ENCODE assay signal across 13 cellular contexts in the genomic region with DNA sequence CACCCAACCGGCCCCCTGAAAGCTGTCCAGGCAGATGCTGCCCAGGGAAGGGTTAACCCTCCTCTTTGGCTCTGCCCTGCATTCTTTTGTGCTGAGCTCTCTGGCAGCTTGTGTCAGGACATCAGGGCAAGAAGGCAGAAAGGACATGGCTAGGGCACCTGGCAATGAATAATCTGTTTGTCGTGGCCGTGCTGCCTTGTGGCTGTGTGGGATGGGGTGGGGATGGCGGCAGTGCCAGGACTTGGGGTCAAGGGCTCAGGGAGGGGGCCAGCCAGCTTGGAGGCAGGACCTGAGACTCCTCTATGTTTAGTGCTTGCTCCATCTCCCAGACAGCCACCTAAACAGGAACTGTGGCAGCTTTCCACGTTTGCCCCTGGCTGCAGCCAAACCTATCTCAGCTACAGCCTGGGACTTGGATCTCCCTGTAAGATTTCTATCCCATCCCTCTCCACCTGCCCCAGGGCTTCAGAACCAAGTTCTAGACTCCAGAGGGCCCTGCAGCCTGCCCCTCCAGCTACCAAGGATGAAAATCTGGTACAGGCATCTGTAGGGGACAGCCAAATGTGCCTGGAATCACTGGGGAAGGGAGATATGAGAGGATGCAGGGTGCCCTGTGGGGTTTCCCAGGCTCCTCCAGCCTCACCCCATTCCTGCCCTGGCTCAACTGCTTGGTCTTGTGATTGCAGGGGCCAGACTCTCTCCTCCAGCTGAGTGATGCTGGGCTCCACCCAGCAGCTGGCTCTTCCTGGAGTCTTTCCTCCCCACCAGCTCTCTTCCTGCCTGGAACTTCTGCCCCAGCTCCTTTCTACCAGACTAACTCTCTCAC. TPM values are rescaled to one million over a fixed set of nuclear protein-coding genes. Genes with fewer than 3 reads are reported as not detected.
DNase-seq lines count a peak whose midpoint lies in the region; ATAC-seq and TF ChIP-seq lines count a peak whose summit lies in the region.
"Had no signal": no experiment of that assay in that cellular context is flagged by ENCODE, and none has a peak within 500 bp of the region (broad histone marks: within the 10 kb centered on the region; RNA-seq: fewer than 3 reads in every experiment).

No MANE protein-coding gene starts in this region.

- TF ChIP-seq RAD21 in IMR-90 (IDR thresholded peaks at IDR 0.05; ENCODE audit: low read length), result no peak

- H2AFZ ChIP-seq in IMR-90 (replicated peaks; ENCODE audit: low read length, poor library complexity), result peak overlapping the region; percentile 61

- H3K4me1 ChIP-seq in IMR-90 (ENCODE audit: control insufficient read depth, insufficient read depth, low read length) (peaks cover 6% of the 10 kb centered on the region; the same call in 1 of the 2 replicates), thoracic aorta (ENCODE audit: control insufficient read depth in 1 of 2, low read depth in 2 of 2) (peaks cover 0 to 16% of the 10 kb centered on the region in 2 donors)

- no peak overlapping the region; the same call in 2 of the 3 replicates for H2BK15ac ChIP-seq in IMR-90 (ENCODE audit: low read depth, low read length)

- H3K9me1 ChIP-seq in IMR-90 (ENCODE audit: insufficient read depth, low read length), result no peaks in the 10 kb centered on the region

- H2BK5ac ChIP-seq in IMR-90 (ENCODE audit: low read depth, low read length, poor library complexity, severe bottlenecking), result no peak overlapping the region

- WGBS in IMR-90 (ENCODE audit: extremely low coverage in 2 of 2, insufficient read length in 1 of 2), 2 experiments, result no CpG with 5 or more reads among the region's 5 CpGs

- POLR2A ChIA-PET in IMR-90 (lab: Charles Lee; ENCODE audit: unreplicated experiment), result interaction anchor here (0.7 kb wide), 1 partner anchor 37 kb away, joined by 3 read pairs; no protein-coding TSS in a partner anchor

- H3K79me1 ChIP-seq in IMR-90 (ENCODE audit: low read depth in 1 of 2, low read length in 2 of 2), result no peaks in the 10 kb centered on the region

- H4K5ac ChIP-seq in IMR-90 (ENCODE audit: low read depth, low read length), result no peak overlapping the region

- H3K36me3 ChIP-seq in IMR-90 (ENCODE audit: control insufficient read depth, insufficient read depth, low read length) (no peaks in the 10 kb centered on the region), thoracic aorta (no peaks in the 10 kb centered on the region)
- H3K36me3 ChIP-seq: SJCRH30 had no signal

- H3K27ac ChIP-seq in IMR-90 (ENCODE audit: insufficient read depth, low read length), result no peak overlapping the region
- H3K27ac ChIP-seq in thoracic aorta, result peak overlapping the region; percentile 37 to 38
- H3K27ac ChIP-seq: SJCRH30 had no signal

- no peak for TF ChIP-seq CTCF in IMR-90 (conservative IDR thresholded peaks at IDR 0.05; ENCODE audit: low read depth, low read length)
- no peak for TF ChIP-seq CTCF in brain (conservative IDR thresholded peaks at IDR 0.05)
- TF ChIP-seq CTCF in thoracic aorta (IDR thresholded peaks at IDR 0.05), result no peak

- peak overlapping the region; percentile 86 for H2AK9ac ChIP-seq in IMR-90 (replicated peaks; ENCODE audit: low read depth, low read length, poor library complexity)

- CTCF ChIA-PET in IMR-90 (lab: Yijun Ruan, JAX), result interaction anchor here (0.9 to 1.0 kb wide), 2 partner anchors 21 to 108 kb away, joined by 3 to 4 read pairs; no protein-coding TSS in a partner anchor

- H2BK120ac ChIP-seq in IMR-90 (ENCODE audit: low read depth, low read length), result no peak overlapping the region; the same call in 1 of the 2 replicates

- no peak overlapping the region; a peak in 1 of 4 replicates for H4K8ac ChIP-seq in IMR-90 (ENCODE audit: low read depth in 2 of 2, low read length in 2 of 2)

- peak overlapping the region in 3 of 5 experiments; percentile 29 to 65 (median 58) for H3K27ac Mint-ChIP-seq in brain

- ATAC-seq in IMR-90 (ENCODE audit: low read depth) (peak; percentile 73), left lobe of liver (peak; percentile 75), thoracic aorta (ENCODE audit: insufficient number of reproducible peaks, low FRiP score, low read depth) (no peak)

- H3K9ac ChIP-seq in IMR-90 (ENCODE audit: low read depth, low read length), result no peak overlapping the region

- no peak overlapping the region for H3K56ac ChIP-seq in IMR-90 (ENCODE audit: extremely low read depth, insufficient read depth, low read length)

- H3K4ac ChIP-seq in IMR-90 (ENCODE audit: low read depth, low read length), result no peak overlapping the region

- peaks cover 31% of the 10 kb centered on the region for H3K4me1 Mint-ChIP-seq in brain

- H3K14ac ChIP-seq in IMR-90 (replicated peaks; ENCODE audit: low read depth, low read length), result no peak overlapping the region

- no peak overlapping the region for H2AK5ac ChIP-seq in IMR-90 (ENCODE audit: low read depth, low read length)

- intact Hi-C loops in IMR-90 (cut with micrococcal nuclease), result loop anchor here (10.0 kb wide), 1 partner anchor 228 kb away; a partner anchor contains a TSS

- dilution Hi-C loops in IMR-90 (cut with HindIII; ENCODE audit: low sequenced_read_pairs, unreplicated experiment), result no loop called here

- in situ Hi-C loops in IMR-90 (cut with MboI; ENCODE audit: low sequenced_read_pairs), result no loop called here

- H3K36me3 Mint-ChIP-seq in brain, result no peaks in the 10 kb centered on the region
- H3K36me3 Mint-ChIP-seq: IgD-negative memory B cell had no signal

- no peaks in the 10 kb centered on the region for H3K9me3 Mint-ChIP-seq in brain
- H3K9me3 Mint-ChIP-seq: IgD-negative memory B cell had no signal

- DNase-seq in IMR-90 (peak; percentile 11), left lobe of liver (ENCODE audit: low spot score) (peak; percentile 83), thoracic aorta (ENCODE audit: low spot score) (no peak), RKO (ENCODE audit: low spot score) (no peak), NCI-H345 (lab: John Stamatoyannopoulos, UW) (no peak)
- no peak for DNase-seq in activated CD4-positive, alpha-beta T cell treated with anti-CD3 and anti-CD28 coated beads, Interleukin-2, amount 50 U/mL, for 48 hours
- DNase-seq: activated naive CD4-positive, alpha-beta T cell treated with Interleukin-2 at 50 U/mL for 16 hours; foreskin melanocyte; HCEC 1CT; nucleus accumbens; SJCRH30 had no signal

- H3K27me3 Mint-ChIP-seq in brain, result no peaks in the 10 kb centered on the region

- no peaks in the 10 kb centered on the region for H3K9me3 ChIP-seq in IMR-90 (ENCODE audit: control insufficient read depth, insufficient read depth, low read length)
- no peaks in the 10 kb centered on the region for H3K9me3 ChIP-seq in thoracic aorta
- H3K9me3 ChIP-seq: SJCRH30 had no signal

- no peak for TF ChIP-seq POLR2A in IMR-90 (IDR thresholded peaks at IDR 0.05; ENCODE audit: low read depth, low read length)

- no peak overlapping the region for H2BK20ac ChIP-seq in IMR-90 (ENCODE audit: low read depth, low read length)

- H4K91ac ChIP-seq in IMR-90 (ENCODE audit: insufficient read depth, low read depth, low read length), result no peak overlapping the region

- H3K4me3 ChIP-seq in IMR-90 (ENCODE audit: insufficient read depth, low read depth, low read length), result no peak overlapping the region
- peak overlapping the region; percentile 23 for H3K4me3 ChIP-seq in thoracic aorta
- H3K4me3 ChIP-seq: SJCRH30 had no signal

- H3K23ac ChIP-seq in IMR-90 (ENCODE audit: low read depth, low read length), result no peak overlapping the region

- 0 out of 2 replicates have a peak, but pooled peaks cover 2% of the 10 kb centered on the region for H3K27me3 ChIP-seq in IMR-90 (ENCODE audit: control insufficient read depth, insufficient read depth, low read length)
- H3K27me3 ChIP-seq in thoracic aorta (replicated peaks; ENCODE audit: insufficient read depth), result no peaks in the 10 kb centered on the region
- H3K27me3 ChIP-seq: SJCRH30 had no signal

- peak overlapping the region in 1 of 5 experiments; percentile 7 for H3K4me3 Mint-ChIP-seq in brain
- H3K4me3 Mint-ChIP-seq: IgD-negative memory B cell had no signal

- no peak overlapping the region for H3K18ac ChIP-seq in IMR-90 (ENCODE audit: low read depth, low read length)

- H4K20me1 ChIP-seq in IMR-90 (ENCODE audit: insufficient read depth, low read length), result no peaks in the 10 kb centered on the region

- BruUV-seq in IMR-90 (replicated peaks; lab: Mats Ljungman, UMichigan), result no TSS peak

- H3K4me2 ChIP-seq in IMR-90 (ENCODE audit: low read depth, low read length), result peak overlapping the region; percentile 7; the same call in 1 of the 2 replicates

TF ChIP-seq in IMR-90, 13 proteins besides CTCF, POLR2A, EP300 and RAD21 (continues in another document):
- no peak for TF ChIP-seq MAFK (IDR thresholded peaks at IDR 0.05; ENCODE audit: low read depth, low read length)
- TF ChIP-seq RFX5 (IDR thresholded peaks at IDR 0.05; ENCODE audit: low read depth, low read length), result no peak
- TF ChIP-seq, protein P1, sequence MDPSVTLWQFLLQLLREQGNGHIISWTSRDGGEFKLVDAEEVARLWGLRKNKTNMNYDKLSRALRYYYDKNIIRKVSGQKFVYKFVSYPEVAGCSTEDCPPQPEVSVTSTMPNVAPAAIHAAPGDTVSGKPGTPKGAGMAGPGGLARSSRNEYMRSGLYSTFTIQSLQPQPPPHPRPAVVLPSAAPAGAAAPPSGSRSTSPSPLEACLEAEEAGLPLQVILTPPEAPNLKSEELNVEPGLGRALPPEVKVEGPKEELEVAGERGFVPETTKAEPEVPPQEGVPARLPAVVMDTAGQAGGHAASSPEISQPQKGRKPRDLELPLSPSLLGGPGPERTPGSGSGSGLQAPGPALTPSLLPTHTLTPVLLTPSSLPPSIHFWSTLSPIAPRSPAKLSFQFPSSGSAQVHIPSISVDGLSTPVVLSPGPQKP (IDR thresholded peaks at IDR 0.05; ENCODE audit: borderline replicate concordance, low read depth, low read length), result no peak

RNA-seq across cellular contexts. Expression of a gene that starts 9.6 kb away (rescaled TPM):
- total RNA-seq in IMR-90 (2012; rRNA removed) (not detected in 2 replicates), left lobe of liver (not detected), thoracic aorta (not detected)
- polyA plus RNA-seq in IMR-90 (2012; rRNA removed) (0.02 TPM in 1 of 2 replicates, not detected in the other), brain (ENCODE audit: insufficient read depth, low read depth, low replicate concordance) (32.7 TPM)
- not detected in 2 replicates for polyA plus RNA-seq in IMR-90 (2012; cell fraction: cytosol; rRNA removed)
- not detected in 2 replicates for polyA plus RNA-seq in IMR-90 (2012; cell fraction: nucleus; rRNA removed; ENCODE audit: low replicate concordance)

RNA-seq across cellular contexts. Expression of a gene that starts 31.5 kb away (rescaled TPM):
- total RNA-seq in IMR-90 (2012; rRNA removed) (18.1 and 19.7 TPM in 2 replicates), left lobe of liver (34.6 TPM), thoracic aorta (10 to 100 TPM; 36.3 to 41.0 TPM)
- polyA plus RNA-seq in IMR-90 (2012; rRNA removed) (30.7 and 38.6 TPM in 2 replicates), brain (ENCODE audit: insufficient read depth, low read depth, low replicate concordance) (131 TPM)
- 17.7 and 30.7 TPM in 2 replicates for polyA plus RNA-seq in IMR-90 (2012; cell fraction: cytosol; rRNA removed)
- 37.8 and 46.1 TPM in 2 replicates for polyA plus RNA-seq in IMR-90 (2012; cell fraction: nucleus; rRNA removed; ENCODE audit: low replicate concordance)

RNA-seq across cellular contexts. Expression of a gene that starts 47.3 kb away (rescaled TPM):
- total RNA-seq in IMR-90 (2012; rRNA removed), result not detected in 2 replicates
- polyA plus RNA-seq in IMR-90 (2012; rRNA removed), result 0.05 TPM in 1 of 2 replicates, not detected in the other
- polyA plus RNA-seq in IMR-90 (2012; cell fraction: cytosol; rRNA removed), result not detected in 2 replicates
- not detected in 2 replicates for polyA plus RNA-seq in IMR-90 (2012; cell fraction: nucleus; rRNA removed; ENCODE audit: low replicate concordance)
- polyA plus RNA-seq in brain (ENCODE audit: insufficient read depth, low read depth, low replicate concordance), result 0.29 TPM
- 0.86 TPM for total RNA-seq in left lobe of liver
- 1 to 10 TPM; 4.3 to 6.1 TPM for total RNA-seq in thoracic aorta

Comparison
In these comparisons a context has a peak if more than half of its experiments do, and no peak if none do; other contexts are left out.
1. DNase-seq: peak in IMR-90 (single experiment) and left lobe of liver (single experiment); none in thoracic aorta (single experiment), RKO (single experiment), activated CD4-positive, alpha-beta T cell treated with anti-CD3 and anti-CD28 coated beads, Interleukin-2, amount 50 U/mL, for 48 hours (0 of 2) and NCI-H345 (single experiment).